Comparison of ENCODE assay signal across 1 cellular context in genomic region chr10:102114861-102115618, GRCh38.
A peak's percentile ranks its signal among the peaks of the same experiment; 100 is the strongest.
TF ChIP-seq lines count a peak whose summit lies in the region.

No MANE protein-coding gene starts in this region.

TF ChIP-seq in H1, 55 proteins besides CTCF, POLR2A, EP300 and RAD21:
- TF ChIP-seq SRF (IDR thresholded peaks at IDR 0.05; ENCODE audit: low read depth, low read length) (no peak), RXRA (IDR thresholded peaks at IDR 0.05; ENCODE audit: insufficient read depth, low read depth, low read length) (no peak), CHD1 (IDR thresholded peaks at IDR 0.05; ENCODE audit: low read depth, low read length) (no peak), SP4 (IDR thresholded peaks at IDR 0.05; ENCODE audit: low read length) (no peak), BACH1 (IDR thresholded peaks at IDR 0.05; ENCODE audit: low read length) (no peak), JUND (IDR thresholded peaks at IDR 0.05; ENCODE audit: low read length) (no peak), CBX8 (IDR thresholded peaks at IDR 0.05; ENCODE audit: borderline replicate concordance, low read depth, low read length) (no peak), SUZ12 (IDR thresholded peaks at IDR 0.05; ENCODE audit: low read length) (no peak), SIN3A (conservative IDR thresholded peaks at IDR 0.05 in 1 of 2, IDR thresholded peaks at IDR 0.05 in 1 of 2; ENCODE audit: low read depth in 1 of 2, low read length in 2 of 2) (peak; percentile 32 to 84; a peak in 2 of 4 replicates), TBP (IDR thresholded peaks at IDR 0.05; ENCODE audit: low read depth, low read length) (peak; percentile 64; the same call in 1 of the 2 replicates), MAFK (IDR thresholded peaks at IDR 0.05; ENCODE audit: low read depth, low read length) (no peak), ZNF274 (IDR thresholded peaks at IDR 0.05; ENCODE audit: borderline replicate concordance, extremely low read depth, low read length) (no peak), SP1 (IDR thresholded peaks at IDR 0.05; ENCODE audit: low read depth, low read length) (peak; percentile 57; the same call in 1 of the 2 replicates), KDM1A (IDR thresholded peaks at IDR 0.05; ENCODE audit: borderline replicate concordance, low read length) (no peak), RBBP5 (IDR thresholded peaks at IDR 0.05; ENCODE audit: borderline replicate concordance, low read depth, low read length) (no peak), HDAC2 (IDR thresholded peaks at IDR 0.05; ENCODE audit: borderline replicate concordance in 1 of 2, low read depth in 2 of 2, low read length in 2 of 2) (no peak), BRCA1 (IDR thresholded peaks at IDR 0.05; ENCODE audit: low read depth, low read length) (no peak), TEAD4 (IDR thresholded peaks at IDR 0.05; ENCODE audit: low read depth, low read length) (no peak), RNF2 (IDR thresholded peaks at IDR 0.05; ENCODE audit: borderline replicate concordance, low read depth, low read length, missing control alignments, poor library complexity, severe bottlenecking) (no peak), CBX5 (IDR thresholded peaks at IDR 0.05; ENCODE audit: low read depth, low read length) (no peak), CREB1 (IDR thresholded peaks at IDR 0.05) (no peak), ATF3 (IDR thresholded peaks at IDR 0.05; ENCODE audit: insufficient read depth, low read depth, low read length) (no peak), SIRT6 (IDR thresholded peaks at IDR 0.05; ENCODE audit: low read length) (no peak), JUN (IDR thresholded peaks at IDR 0.05; ENCODE audit: low read depth, low read length) (no peak), YY1 (IDR thresholded peaks at IDR 0.05; ENCODE audit: low read depth, low read length) (no peak), TCF12 (IDR thresholded peaks at IDR 0.05; ENCODE audit: low read depth, low read length) (no peak), CTBP2 (IDR thresholded peaks at IDR 0.05; ENCODE audit: borderline replicate concordance, insufficient read depth, insufficient read length, low read length) (no peak), KDM4A (IDR thresholded peaks at IDR 0.05; ENCODE audit: low read depth, low read length, severe bottlenecking) (no peak), KDM5A (IDR thresholded peaks at IDR 0.05; ENCODE audit: low read length) (no peak), PHF8 (conservative IDR thresholded peaks at IDR 0.05; ENCODE audit: low read depth, low read length) (0 out of 2 replicates have a peak, but pooled peaks have one; percentile 42), SAP30 (IDR thresholded peaks at IDR 0.05; ENCODE audit: insufficient read depth, insufficient replicate concordance, low read length) (no peak), MAX (IDR thresholded peaks at IDR 0.05) (0 out of 2 replicates have a peak, but pooled peaks have one; percentile 32), FOSL1 (IDR thresholded peaks at IDR 0.05; ENCODE audit: insufficient read depth, low read depth, low read length) (no peak), ASH2L (IDR thresholded peaks at IDR 0.05; ENCODE audit: low read length) (peak; percentile 41), POLR2AphosphoS5 (IDR thresholded peaks at IDR 0.05; ENCODE audit: low read depth, low read length) (peak; percentile 87), RFX5 (IDR thresholded peaks at IDR 0.05; ENCODE audit: borderline replicate concordance, low read depth, low read length) (no peak), USF2 (IDR thresholded peaks at IDR 0.05; ENCODE audit: low read length) (no peak), EZH2 (IDR thresholded peaks at IDR 0.05; ENCODE audit: low read depth, low read length, severe bottlenecking) (no peak), E2F6 (IDR thresholded peaks at IDR 0.05) (no peak), CHD2 (IDR thresholded peaks at IDR 0.05; ENCODE audit: low read length) (no peak), POU5F1 (IDR thresholded peaks at IDR 0.05; ENCODE audit: low read depth, low read length) (no peak), NANOG (IDR thresholded peaks at IDR 0.05; ENCODE audit: insufficient read depth, low read depth, low read length, poor library complexity, severe bottlenecking) (no peak), HDAC6 (IDR thresholded peaks at IDR 0.05; ENCODE audit: low read depth, low read length) (no peak), TAF1 (IDR thresholded peaks at IDR 0.05; ENCODE audit: low read depth, low read length) (peak; percentile 85), NRF1 (IDR thresholded peaks at IDR 0.05; ENCODE audit: low read depth, low read length) (no peak), TAF7 (optimal IDR thresholded peaks at IDR 0.05; ENCODE audit: borderline replicate concordance, low read depth, low read length) (peak; percentile 84), BCL11A (IDR thresholded peaks at IDR 0.05; ENCODE audit: low read depth in 2 of 2, low read length in 2 of 2) (no peak), GABPA (IDR thresholded peaks at IDR 0.05; ENCODE audit: borderline replicate concordance, insufficient read depth, low read length) (no peak), SP2 (IDR thresholded peaks at IDR 0.05; ENCODE audit: low read length) (no peak), SIX5 (IDR thresholded peaks at IDR 0.05; ENCODE audit: low read depth, low read length) (no peak), GTF2F1 (IDR thresholded peaks at IDR 0.05; ENCODE audit: borderline replicate concordance, low read depth, low read length) (no peak), ATF2 (IDR thresholded peaks at IDR 0.05; ENCODE audit: low read length) (no peak), CEBPB (IDR thresholded peaks at IDR 0.05; ENCODE audit: low read depth, low read length) (no peak), CHD7 (IDR thresholded peaks at IDR 0.05; ENCODE audit: insufficient replicate concordance, low read length) (no peak), EGR1 (IDR thresholded peaks at IDR 0.05; ENCODE audit: borderline replicate concordance, low read depth, low read length) (0 out of 2 replicates have a peak, but pooled peaks have one; percentile 22)
